Comparison of ENCODE assay signal across 20 cellular contexts in genomic region chr7:107597953-107598352, GRCh38.
"Had no signal": no experiment of that assay in that cellular context is flagged by ENCODE, and none has a peak within 500 bp of the region (broad histone marks: within the 10 kb centered on the region; RNA-seq: fewer than 3 reads in every experiment).

No MANE protein-coding gene starts in this region.

- FAIRE-seq: HTR-8/SVneo had no signal

- DNase-seq: Kasumi-1, NCI-H1092 treated with DMSO at 0.1 percent for 48 hours, NCI-H1436, NCI-H187, NCI-H2029, NCI-H2081 treated with DMSO at 0.1 percent for 48 hours, NCI-H2171, NCI-H226, NCI-H446, NCI-H510A, NCI-H524 treated with DMSO at 0.1 percent for 48 hours, NCI-H774, Right ventricle myocardium superior, RPMI8226, SIG-M5 had no signal

- H3K27me3 ChIP-seq: SJSA1 had no signal

- H3K4me3 ChIP-seq: SJSA1, SK-N-MC had no signal

- H3K9ac ChIP-seq: KMS-11 had no signal

- H3K4me2 ChIP-seq: KMS-11 had no signal

- H3K9me3 ChIP-seq: SJSA1 had no signal

- H3K27ac ChIP-seq: HL-60, KMS-11, SJSA1, SK-N-MC had no signal
